In genomic region chr1:92840600-92840999, GRCh38 we compare ENCODE assay signal across 1 cellular context.
TF ChIP-seq lines count a peak whose summit lies in the region.

No MANE protein-coding gene starts in this region.

TF ChIP-seq in GM23338, 12 proteins besides CTCF, POLR2A, EP300 and RAD21 (continued from another document):
- no peak for TF ChIP-seq REST (IDR thresholded peaks at IDR 0.05; ENCODE audit: unreplicated experiment)
- TF ChIP-seq POLR2AphosphoS5 (IDR thresholded peaks at IDR 0.05; ENCODE audit: low read depth) = no peak
